15 cellular contexts compared by ENCODE assay signal in genomic region chr22:44347098-44347497, GRCh38. TPM values are rescaled to one million over a fixed set of nuclear protein-coding genes. Genes with fewer than 3 reads are reported as not detected.
"Had no signal": no experiment of that assay in that cellular context is flagged by ENCODE, and none has a peak within 500 bp of the region (broad histone marks: within the 10 kb centered on the region; RNA-seq: fewer than 3 reads in every experiment).

No MANE protein-coding gene starts in this region.

- H3K36me3 Mint-ChIP-seq: stimulated activated memory B cell treated with anti-CD40 and anti-IgM and Interleukin-4, amounts not matched to agents 10 μg/mL and 1 μg/mL and 100 μg/mL, for 72 hours had no signal

- H3K4me3 ChIP-seq: breast epithelium, esophagus muscularis mucosa, tibial nerve had no signal

- DNase-seq: activated CD4-positive, alpha-beta T cell treated with anti-CD3 and anti-CD28 coated beads, Interleukin-2, amount 50 U/mL, for 1 hour; activated naive CD4-positive, alpha-beta T cell treated with anti-CD3 and anti-CD28 coated beads, Interleukin-2, amount 50 U/mL, for 16 hours; activated T-cell treated with anti-CD3 and anti-CD28 coated beads for 4 hours; amniotic stem cell; foreskin fibroblast; left ventricle myocardium superior; mesenchymal stem cell; nephron progenitor cell had no signal

- H3K27ac ChIP-seq: breast epithelium, esophagus muscularis mucosa, tibial nerve had no signal

- H3K9me3 Mint-ChIP-seq: activated T-helper 17 cell treated with anti-CD3 and anti-CD28 coated beads, Interleukin-2, amount 50 U/mL, for 72 hours; nephron progenitor cell; stimulated activated memory B cell treated with anti-CD40 and anti-IgM and Interleukin-4, amounts not matched to agents 10 μg/mL and 1 μg/mL and 100 μg/mL, for 72 hours; T-helper 1 cell treated with Interleukin-12 subunit alpha and Interleukin-12 subunit beta and Interleukin-4 antibody, amounts not matched to agents 30 μg/mL and 1 μg/mL, for 36 hours had no signal

- H3K36me3 ChIP-seq: breast epithelium, esophagus muscularis mucosa, tibial nerve had no signal

- ATAC-seq: activated T-helper 17 cell treated with anti-CD3 and anti-CD28 coated beads, Interleukin-2, amount 50 U/mL, for 72 hours; stimulated activated memory B cell treated with anti-CD40 and anti-IgM and Interleukin-4, amounts not matched to agents 10 μg/mL and 1 μg/mL and 100 μg/mL, for 72 hours had no signal

- H3K4me3 Mint-ChIP-seq: activated T-helper 17 cell treated with anti-CD3 and anti-CD28 coated beads, Interleukin-2, amount 50 U/mL, for 72 hours; nephron progenitor cell; stimulated activated memory B cell treated with anti-CD40 and anti-IgM and Interleukin-4, amounts not matched to agents 10 μg/mL and 1 μg/mL and 100 μg/mL, for 72 hours; T-helper 1 cell treated with Interleukin-12 subunit alpha and Interleukin-12 subunit beta and Interleukin-4 antibody, amounts not matched to agents 30 μg/mL and 1 μg/mL, for 36 hours had no signal

- H3K9me3 ChIP-seq: breast epithelium, esophagus muscularis mucosa, tibial nerve had no signal

- H3K27ac Mint-ChIP-seq: activated T-helper 17 cell treated with anti-CD3 and anti-CD28 coated beads, Interleukin-2, amount 50 U/mL, for 72 hours; nephron progenitor cell; stimulated activated memory B cell treated with anti-CD40 and anti-IgM and Interleukin-4, amounts not matched to agents 10 μg/mL and 1 μg/mL and 100 μg/mL, for 72 hours; T-helper 1 cell treated with Interleukin-12 subunit alpha and Interleukin-12 subunit beta and Interleukin-4 antibody, amounts not matched to agents 30 μg/mL and 1 μg/mL, for 36 hours had no signal

- H3K4me1 ChIP-seq: breast epithelium had no signal

RNA-seq across cellular contexts. Expression of gene SHISAL1, which starts 34.3 kb away (rescaled TPM):
- total RNA-seq: activated CD8-positive, alpha-beta memory T cell treated with anti-CD3 and anti-CD28 coated beads for 36 hours; activated T-helper 17 cell treated with anti-CD3 and anti-CD28 coated beads, Interleukin-2, amount 50 U/mL, for 72 hours had no signal
